1 cellular context compared by ENCODE assay signal in genomic region chr10:32958085-32958991, GRCh38.
A peak's percentile ranks its signal among the peaks of the same experiment; 100 is the strongest.
TF ChIP-seq lines count a peak whose summit lies in the region.

TSS of gene ITGB1 (minus strand) at chr10:32958230. CDS start at chr10:32935558, 22,672 bp downstream.

TF ChIP-seq in HepG2, 621 proteins besides CTCF, POLR2A, EP300 and RAD21 (continued from another document and continues in another):
- TF ChIP-seq ZHX2 (IDR thresholded peaks at IDR 0.05; ENCODE audit: low read depth) (0 out of 2 replicates have a peak, but pooled peaks have one; percentile 53), ZHX2 (CRISPR knock-in tag; IDR thresholded peaks at IDR 0.05; ENCODE audit: borderline replicate concordance) (0 out of 2 replicates have a peak, but pooled peaks have one; percentile 59), FOXJ3 (CRISPR knock-in tag; IDR thresholded peaks at IDR 0.05; ENCODE audit: borderline replicate concordance) (no peak), KLF6 (CRISPR knock-in tag; IDR thresholded peaks at IDR 0.05) (peak; percentile 85; the same call in 1 of the 2 replicates), ZNF180 (CRISPR knock-in tag; IDR thresholded peaks at IDR 0.05; ENCODE audit: borderline replicate concordance, low read depth) (no peak), ADNP (CRISPR knock-in tag; IDR thresholded peaks at IDR 0.05) (no peak), PCBP2 (optimal IDR thresholded peaks at IDR 0.05; ENCODE audit: low read depth, low read length, poor library complexity, severe bottlenecking) (no peak), CEBPG (CRISPR knock-in tag; IDR thresholded peaks at IDR 0.05) (0 out of 2 replicates have a peak, but pooled peaks have one; percentile 4), BCL6 (CRISPR knock-in tag; IDR thresholded peaks at IDR 0.05) (peak; percentile 48), MLXIP (CRISPR knock-in tag; IDR thresholded peaks at IDR 0.05; ENCODE audit: borderline replicate concordance) (no peak), ZNF460 (CRISPR knock-in tag; IDR thresholded peaks at IDR 0.05; ENCODE audit: borderline replicate concordance) (no peak), NFRKB (IDR thresholded peaks at IDR 0.05) (no peak), YEATS4 (CRISPR knock-in tag; IDR thresholded peaks at IDR 0.05; ENCODE audit: borderline replicate concordance) (peak; percentile 94), ZFYVE20 (CRISPR knock-in tag; IDR thresholded peaks at IDR 0.05; ENCODE audit: borderline replicate concordance, low read depth) (no peak), THAP8 (CRISPR knock-in tag; IDR thresholded peaks at IDR 0.05; ENCODE audit: borderline replicate concordance) (no peak), ZNF552 (CRISPR knock-in tag; IDR thresholded peaks at IDR 0.05; ENCODE audit: borderline replicate concordance) (no peak), JUN (CRISPR knock-in tag; IDR thresholded peaks at IDR 0.05) (peak; percentile 87), MYNN (CRISPR knock-in tag; IDR thresholded peaks at IDR 0.05; ENCODE audit: low read depth) (no peak), ZNF142 (CRISPR knock-in tag; IDR thresholded peaks at IDR 0.05) (peak; percentile 60; the same call in 1 of the 2 replicates), MZF1 (CRISPR knock-in tag; IDR thresholded peaks at IDR 0.05; ENCODE audit: borderline replicate concordance) (no peak), RERE (CRISPR knock-in tag; IDR thresholded peaks at IDR 0.05; ENCODE audit: low read depth) (peak; percentile 79), ATF1 (CRISPR knock-in tag; IDR thresholded peaks at IDR 0.05) (no peak), ZNF10 (CRISPR knock-in tag; IDR thresholded peaks at IDR 0.05; ENCODE audit: borderline replicate concordance, low read depth) (no peak), SIN3B (IDR thresholded peaks at IDR 0.05; ENCODE audit: low read length) (no peak), JARID2 (CRISPR knock-in tag; IDR thresholded peaks at IDR 0.05; ENCODE audit: insufficient replicate concordance) (no peak), ZBTB38 (CRISPR knock-in tag; IDR thresholded peaks at IDR 0.05) (peak; percentile 68), ZNF281 (CRISPR knock-in tag; IDR thresholded peaks at IDR 0.05; ENCODE audit: borderline replicate concordance) (peak; percentile 86)
